In genomic region chr2:163044116-163044515, GRCh38 we compare ENCODE assay signal across 21 cellular contexts.
DNase-seq lines count a peak whose midpoint lies in the region; ATAC-seq and TF ChIP-seq lines count a peak whose summit lies in the region.
"Had no signal": no experiment of that assay in that cellular context is flagged by ENCODE, and none has a peak within 500 bp of the region (broad histone marks: within the 10 kb centered on the region; RNA-seq: fewer than 3 reads in every experiment).

No MANE protein-coding gene starts in this region.

- peaks cover 30% of the 10 kb centered on the region for H3K4me1 Mint-ChIP-seq in glutamatergic neuron (ENCODE audit: low read depth, unreplicated experiment)
- H3K4me1 Mint-ChIP-seq: activated naive CD4-positive, alpha-beta T cell treated with anti-CD3 and anti-CD28 coated beads, Interleukin-2, amount 10 ng/mL, durations not matched to agents 7 days and 5 days; naive B cell had no signal

- TF ChIP-seq CTCF in glutamatergic neuron (IDR thresholded peaks at IDR 0.05; ENCODE audit: partially characterized antibody, unreplicated experiment) = no peak

- H3K4me3 Mint-ChIP-seq in glutamatergic neuron (ENCODE audit: unreplicated experiment) = no peak overlapping the region
- H3K4me3 Mint-ChIP-seq: activated naive CD4-positive, alpha-beta T cell treated with anti-CD3 and anti-CD28 coated beads, Interleukin-2, amount 10 ng/mL, durations not matched to agents 7 days and 5 days; dendritic cell treated with granulocyte-macrophage colony-stimulating factor and Interleukin-4, amounts not matched to agents 40 ng/mL and 50 ng/mL, for 4 days; naive B cell had no signal

- H3K36me3 Mint-ChIP-seq in glutamatergic neuron (ENCODE audit: unreplicated experiment) = no peaks in the 10 kb centered on the region
- H3K36me3 Mint-ChIP-seq: activated naive CD4-positive, alpha-beta T cell treated with anti-CD3 and anti-CD28 coated beads, Interleukin-2, amount 10 ng/mL, durations not matched to agents 7 days and 5 days; naive B cell had no signal

- H3K27ac Mint-ChIP-seq in glutamatergic neuron (ENCODE audit: unreplicated experiment) = peak overlapping the region; percentile 73
- H3K27ac Mint-ChIP-seq: activated naive CD4-positive, alpha-beta T cell treated with anti-CD3 and anti-CD28 coated beads, Interleukin-2, amount 10 ng/mL, durations not matched to agents 7 days and 5 days; dendritic cell treated with granulocyte-macrophage colony-stimulating factor and Interleukin-4, amounts not matched to agents 40 ng/mL and 50 ng/mL, for 4 days; naive B cell had no signal

- peak; percentile 2 for DNase-seq in Ammon's horn (ENCODE audit: low spot score)
- DNase-seq in HK-2 (ENCODE audit: unreplicated experiment) = peak; percentile 11
- peak; percentile 28 for DNase-seq in NCI-H774 (lab: John Stamatoyannopoulos, UW)
- peak; percentile 14 for DNase-seq in glutamatergic neuron
- no peak for DNase-seq in activated CD8-positive, alpha-beta memory T cell treated with anti-CD3 and anti-CD28 coated beads for 24 hours
- no peak for DNase-seq in cerebellar nuclear complex (lab: John Stamatoyannopoulos, UW)
- no peak for DNase-seq in DMS79 (lab: John Stamatoyannopoulos, UW)
- DNase-seq: activated CD4-positive, alpha-beta T cell treated with anti-CD3 and anti-CD28 coated beads for 48 hours; activated naive CD4-positive, alpha-beta T cell treated with anti-CD3 and anti-CD28 coated beads, Interleukin-2, amount 10 ng/mL, durations not matched to agents 7 days and 5 days; erythroblast; GDM1; lower lobe of right lung; naive B cell; Peyer's patch; small intestine; stimulated activated CD4-positive, alpha-beta T cell treated with anti-CD3 and anti-CD28 coated beads, Interleukin-4, amount 100 ng/mL, for 4 hours; stimulated activated CD8-positive, alpha-beta memory T cell treated with anti-CD3 and anti-CD28 coated beads, Interleukin-4, amount 100 ng/mL, for 48 hours; substantia nigra had no signal

- no peaks in the 10 kb centered on the region for H3K27me3 Mint-ChIP-seq in glutamatergic neuron (ENCODE audit: unreplicated experiment)
- H3K27me3 Mint-ChIP-seq: activated naive CD4-positive, alpha-beta T cell treated with anti-CD3 and anti-CD28 coated beads, Interleukin-2, amount 10 ng/mL, durations not matched to agents 7 days and 5 days; naive B cell had no signal

- H3K9me3 Mint-ChIP-seq in glutamatergic neuron (ENCODE audit: unreplicated experiment) = no peaks in the 10 kb centered on the region
- H3K9me3 Mint-ChIP-seq: activated naive CD4-positive, alpha-beta T cell treated with anti-CD3 and anti-CD28 coated beads, Interleukin-2, amount 10 ng/mL, durations not matched to agents 7 days and 5 days; dendritic cell treated with granulocyte-macrophage colony-stimulating factor and Interleukin-4, amounts not matched to agents 40 ng/mL and 50 ng/mL, for 4 days had no signal

- ATAC-seq in HG03442 (IDR thresholded peaks at IDR 0.05; ENCODE audit: unreplicated experiment) = no peak
- ATAC-seq: GM12878, lower lobe of right lung had no signal

Comparison
In these comparisons a context has a peak if more than half of its experiments do, and no peak if none do; other contexts are left out.
1. DNase-seq: peak in Ammon's horn (single experiment), HK-2 (single experiment), NCI-H774 (single experiment) and glutamatergic neuron (single experiment); none in activated CD8-positive, alpha-beta memory T cell treated with anti-CD3 and anti-CD28 coated beads for 24 hours (single experiment), cerebellar nuclear complex (0 of 2) and DMS79 (single experiment).